Comparison of ENCODE assay signal across 9 cellular contexts in the genomic region with DNA sequence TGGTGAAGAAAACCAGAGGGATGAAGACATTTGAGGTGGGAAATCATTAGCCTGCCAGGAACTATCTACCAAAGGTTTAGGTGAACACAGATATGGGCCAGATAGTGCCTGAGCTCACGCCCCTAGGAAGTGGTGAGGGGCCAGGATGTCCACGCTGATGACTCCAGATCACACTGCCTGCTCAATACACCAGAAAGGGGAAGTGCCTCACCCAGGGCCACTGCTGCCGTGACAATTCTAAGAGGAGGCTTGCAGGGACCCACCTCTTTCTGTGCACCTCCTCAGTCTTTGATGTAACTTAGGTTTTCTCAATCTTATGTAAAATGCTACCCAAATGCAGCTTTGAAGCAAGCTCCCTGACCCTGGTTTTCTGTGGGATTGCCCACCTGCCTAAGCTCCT. TPM values are rescaled to one million over a fixed set of nuclear protein-coding genes. Genes with fewer than 3 reads are reported as not detected.
DNase-seq lines count a peak whose midpoint lies in the region; ATAC-seq and TF ChIP-seq lines count a peak whose summit lies in the region.
"Had no signal": no experiment of that assay in that cellular context is flagged by ENCODE, and none has a peak within 500 bp of the region (broad histone marks: within the 10 kb centered on the region; RNA-seq: fewer than 3 reads in every experiment).

No MANE protein-coding gene starts in this region.

- peaks cover 14 to 22% of the 10 kb centered on the region in 2 donors for H3K4me1 ChIP-seq in thyroid gland

- CTCF ChIA-PET in activated CD8-positive, alpha-beta T cell treated with anti-CD3 and anti-CD28 coated beads, Interleukin-2, amount 10 ng/mL, durations not matched to agents 7 days and 5 days (lab: Charles Lee): interaction anchor here (0.6 to 4.5 kb wide), 5 partner anchors 13 to 77 kb away, joined by 3 to 40 read pairs (median 5); a partner anchor contains a TSS

- no peaks in the 10 kb centered on the region for H3K36me3 Mint-ChIP-seq in activated T-cell treated with anti-CD3 and anti-CD28 coated beads, Interleukin-2, amount 50 U/mL, for 4 hours (ENCODE audit: insufficient read depth)
- H3K36me3 Mint-ChIP-seq in activated CD8-positive, alpha-beta T cell treated with anti-CD3 and anti-CD28 coated beads, Interleukin-2, amount 10 ng/mL, durations not matched to agents 7 days and 5 days (ENCODE audit: low read depth): peaks cover 5% of the 10 kb centered on the region
- peaks cover 25% of the 10 kb centered on the region for H3K36me3 Mint-ChIP-seq in stimulated activated memory B cell treated with anti-CD40 and anti-IgM and Interleukin-4, amounts not matched to agents 10 μg/mL and 1 μg/mL and 100 μg/mL, for 72 hours

- H3K27me3 ChIP-seq in thyroid gland: no peaks in the 10 kb centered on the region

- no peak overlapping the region for H3K4me3 ChIP-seq in thyroid gland (replicated peaks in 1 of 3)

- in situ Hi-C loops in G401 (cut with HindIII; ENCODE audit: low sequenced_read_pairs): no loop called here

- intact Hi-C loops in thyroid gland (cut with DNase I): no loop called here

- H3K27ac ChIP-seq in thyroid gland: no peak overlapping the region

- no peak for TF ChIP-seq CTCF in thyroid gland (IDR thresholded peaks at IDR 0.05)

- peaks cover 0 to 5% of the 10 kb centered on the region in 2 donors for H3K36me3 ChIP-seq in thyroid gland

- POLR2A ChIA-PET in activated CD8-positive, alpha-beta T cell treated with anti-CD3 and anti-CD28 coated beads, Interleukin-2, amount 10 ng/mL, durations not matched to agents 7 days and 5 days (lab: Charles Lee): interaction anchor here (0.8 to 1.3 kb wide), 4 partner anchors 9 to 14 kb away, joined by 3 to 5 read pairs (median 4); a partner anchor contains a TSS

- H3K9me3 ChIP-seq in thyroid gland: no peaks in the 10 kb centered on the region

- no peak overlapping the region for H3K4me3 Mint-ChIP-seq in activated T-cell treated with anti-CD3 and anti-CD28 coated beads, Interleukin-2, amount 50 U/mL, for 4 hours
- peak overlapping the region; percentile 9 for H3K4me3 Mint-ChIP-seq in activated CD8-positive, alpha-beta T cell treated with anti-CD3 and anti-CD28 coated beads, Interleukin-2, amount 10 ng/mL, durations not matched to agents 7 days and 5 days
- peak overlapping the region; percentile 20 for H3K4me3 Mint-ChIP-seq in stimulated activated memory B cell treated with anti-CD40 and anti-IgM and Interleukin-4, amounts not matched to agents 10 μg/mL and 1 μg/mL and 100 μg/mL, for 72 hours
- H3K4me3 Mint-ChIP-seq: brain had no signal

- H3K9me3 Mint-ChIP-seq in activated T-cell treated with anti-CD3 and anti-CD28 coated beads, Interleukin-2, amount 50 U/mL, for 4 hours: no peaks in the 10 kb centered on the region
- H3K9me3 Mint-ChIP-seq in activated CD8-positive, alpha-beta T cell treated with anti-CD3 and anti-CD28 coated beads, Interleukin-2, amount 10 ng/mL, durations not matched to agents 7 days and 5 days (ENCODE audit: insufficient read depth): no peaks in the 10 kb centered on the region
- H3K9me3 Mint-ChIP-seq in stimulated activated memory B cell treated with anti-CD40 and anti-IgM and Interleukin-4, amounts not matched to agents 10 μg/mL and 1 μg/mL and 100 μg/mL, for 72 hours: no peaks in the 10 kb centered on the region

- H3K27ac Mint-ChIP-seq in activated CD8-positive, alpha-beta T cell treated with anti-CD3 and anti-CD28 coated beads, Interleukin-2, amount 10 ng/mL, durations not matched to agents 7 days and 5 days: peak overlapping the region; percentile 86
- peak overlapping the region; percentile 78 for H3K27ac Mint-ChIP-seq in stimulated activated memory B cell treated with anti-CD40 and anti-IgM and Interleukin-4, amounts not matched to agents 10 μg/mL and 1 μg/mL and 100 μg/mL, for 72 hours

- no peaks in the 10 kb centered on the region for H3K27me3 Mint-ChIP-seq in activated T-cell treated with anti-CD3 and anti-CD28 coated beads, Interleukin-2, amount 50 U/mL, for 4 hours (ENCODE audit: low read depth)
- H3K27me3 Mint-ChIP-seq in activated CD8-positive, alpha-beta T cell treated with anti-CD3 and anti-CD28 coated beads, Interleukin-2, amount 10 ng/mL, durations not matched to agents 7 days and 5 days (ENCODE audit: low read depth): no peaks in the 10 kb centered on the region
- no peaks in the 10 kb centered on the region for H3K27me3 Mint-ChIP-seq in stimulated activated memory B cell treated with anti-CD40 and anti-IgM and Interleukin-4, amounts not matched to agents 10 μg/mL and 1 μg/mL and 100 μg/mL, for 72 hours
- H3K27me3 Mint-ChIP-seq: brain had no signal

- 71 to 83% methylated on average over 2 to 3 of the region's 3 CpGs for WGBS in thyroid gland, 2 donors

- peak; percentile 49 to 54 for ATAC-seq in activated T-cell treated with anti-CD3 and anti-CD28 coated beads, Interleukin-2, amount 50 U/mL, for 4 hours
- ATAC-seq in HG03460 (IDR thresholded peaks at IDR 0.05; ENCODE audit: unreplicated experiment): peak; percentile 69
- peak; percentile 90 for ATAC-seq in activated CD8-positive, alpha-beta T cell treated with anti-CD3 and anti-CD28 coated beads, Interleukin-2, amount 10 ng/mL, durations not matched to agents 7 days and 5 days
- ATAC-seq in stimulated activated memory B cell treated with anti-CD40 and anti-IgM and Interleukin-4, amounts not matched to agents 10 μg/mL and 1 μg/mL and 100 μg/mL, for 72 hours: peak; percentile 99

- no peak for DNase-seq in activated T-cell treated with anti-CD3 and anti-CD28 coated beads, Interleukin-2, amount 50 U/mL, for 4 hours
- no peak for DNase-seq in activated T-cell treated with anti-CD3 and anti-CD28 coated beads, Interleukin-2, amount 50 U/mL, for 1 hour
- peak; percentile 78 for DNase-seq in activated CD8-positive, alpha-beta T cell treated with anti-CD3 and anti-CD28 coated beads, Interleukin-2, amount 10 ng/mL, durations not matched to agents 7 days and 5 days
- DNase-seq in thyroid gland (no peak), G401 (ENCODE audit: low spot score) (no peak), NCI-H2196 treated with DMSO at 0.1 percent for 48 hours (lab: John Stamatoyannopoulos, UW; ENCODE audit: unreplicated experiment) (no peak)

- TF ChIP-seq POLR2A in thyroid gland (IDR thresholded peaks at IDR 0.05): no peak

- H3K4me1 Mint-ChIP-seq in activated T-cell treated with anti-CD3 and anti-CD28 coated beads, Interleukin-2, amount 50 U/mL, for 4 hours (ENCODE audit: low read depth): peaks cover 40% of the 10 kb centered on the region
- peaks cover 46% of the 10 kb centered on the region for H3K4me1 Mint-ChIP-seq in activated CD8-positive, alpha-beta T cell treated with anti-CD3 and anti-CD28 coated beads, Interleukin-2, amount 10 ng/mL, durations not matched to agents 7 days and 5 days (ENCODE audit: low read depth)
- H3K4me1 Mint-ChIP-seq in stimulated activated memory B cell treated with anti-CD40 and anti-IgM and Interleukin-4, amounts not matched to agents 10 μg/mL and 1 μg/mL and 100 μg/mL, for 72 hours: peaks cover 78% of the 10 kb centered on the region
- H3K4me1 Mint-ChIP-seq: brain had no signal

RNA-seq across cellular contexts. Expression of a gene that starts 5.4 kb away (rescaled TPM):
- total RNA-seq in activated T-cell treated with anti-CD3 and anti-CD28 coated beads, Interleukin-2, amount 50 U/mL, for 4 hours: under 1 TPM in 2 of 3 donors, not detected in 1; 0.05 TPM
- not detected for total RNA-seq in activated CD8-positive, alpha-beta T cell treated with anti-CD3 and anti-CD28 coated beads, Interleukin-2, amount 10 ng/mL, durations not matched to agents 7 days and 5 days
- total RNA-seq in thyroid gland: under 1 TPM in 1 of 4 donors, not detected in 3; 0.11 TPM
- total RNA-seq in G401 (2014; rRNA removed; shearing (Covaris generic)): 0.06 TPM in 1 of 2 replicates, not detected in the other

RNA-seq across cellular contexts. Expression of a gene that starts 13.7 kb away (rescaled TPM):
- 10 to 100 TPM; 23.2 to 42.0 (median 28.3) TPM for total RNA-seq in activated T-cell treated with anti-CD3 and anti-CD28 coated beads, Interleukin-2, amount 50 U/mL, for 4 hours
- 10 to 100 TPM; 43.4 to 44.2 TPM for total RNA-seq in activated CD8-positive, alpha-beta T cell treated with anti-CD3 and anti-CD28 coated beads, Interleukin-2, amount 10 ng/mL, durations not matched to agents 7 days and 5 days
- total RNA-seq in thyroid gland: 10 to 100 TPM; 41.0 to 64.5 (median 61.8) TPM
- total RNA-seq in G401 (2014; rRNA removed; shearing (Covaris generic)): 105 and 117 TPM in 2 replicates
